Comparison of ENCODE assay signal across 24 cellular contexts in the genomic region with DNA sequence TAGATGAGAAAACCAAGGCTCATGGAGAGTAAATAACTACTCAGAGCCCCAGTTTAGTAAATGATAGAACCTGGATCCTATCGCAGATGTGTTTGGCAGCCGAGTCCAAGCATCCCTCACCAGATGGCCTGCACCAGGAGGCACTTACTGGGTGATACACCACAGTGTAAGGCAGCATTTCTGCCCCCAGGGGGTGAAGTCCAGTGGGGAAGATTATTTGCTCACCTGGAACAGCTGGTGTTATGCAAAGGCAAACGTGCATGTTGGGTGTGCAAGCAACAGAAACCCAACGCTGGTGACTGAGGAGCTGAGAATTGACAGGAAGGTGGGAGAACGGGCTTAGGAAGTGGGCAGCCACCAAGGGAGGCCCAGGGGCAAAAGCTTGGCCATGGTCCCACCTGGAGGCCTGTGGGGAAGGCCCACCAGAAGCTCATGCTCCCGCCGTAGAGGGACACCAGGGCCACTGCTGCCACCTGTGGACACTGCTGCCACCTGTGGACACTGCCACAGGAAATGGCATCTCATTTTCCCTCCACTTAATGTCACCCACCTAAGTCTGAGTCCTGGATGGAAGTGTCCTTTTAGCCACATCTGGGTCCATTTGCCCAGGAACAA.
DNase-seq lines count a peak whose midpoint lies in the region; ATAC-seq, FAIRE-seq and TF ChIP-seq lines count a peak whose summit lies in the region.
"Had no signal": no experiment of that assay in that cellular context is flagged by ENCODE, and none has a peak within 500 bp of the region (broad histone marks: within the 10 kb centered on the region; RNA-seq: fewer than 3 reads in every experiment).

No MANE protein-coding gene starts in this region.

- H3K27ac Mint-ChIP-seq in chondrocyte (ENCODE audit: unreplicated experiment): no peak overlapping the region
- H3K27ac Mint-ChIP-seq: CD4-positive, CD25-positive, alpha-beta regulatory T cell had no signal

- no peaks in the 10 kb centered on the region for H3K27me3 ChIP-seq in smooth muscle cell (ENCODE audit: low read depth)
- H3K27me3 ChIP-seq: adrenal gland, cardiac muscle cell, dorsolateral prefrontal cortex had no signal

- FAIRE-seq in urothelium cell line (lab: Jason Lieb, UNC): peak; percentile 50

- H3K27me3 Mint-ChIP-seq in chondrocyte (ENCODE audit: low read depth): peaks cover 18% of the 10 kb centered on the region
- H3K27me3 Mint-ChIP-seq: CD4-positive, CD25-positive, alpha-beta regulatory T cell had no signal

- H3K4me1 Mint-ChIP-seq in chondrocyte (ENCODE audit: low read depth): peaks cover 5% of the 10 kb centered on the region
- H3K4me1 Mint-ChIP-seq: CD4-positive, CD25-positive, alpha-beta regulatory T cell; neural crest cell had no signal

- no peak overlapping the region for H3K4me2 ChIP-seq in smooth muscle cell

- no peaks in the 10 kb centered on the region for H3K4me1 ChIP-seq in smooth muscle cell (ENCODE audit: low read depth)
- H3K4me1 ChIP-seq: adrenal gland, psoas muscle had no signal

- TF ChIP-seq CTCF in chondrocyte (IDR thresholded peaks at IDR 0.05): peak; percentile 7
- no peak for TF ChIP-seq CTCF in smooth muscle cell (IDR thresholded peaks at IDR 0.05; ENCODE audit: borderline replicate concordance, insufficient read depth, poor library complexity, severe bottlenecking)

- no peak overlapping the region for H3K27ac ChIP-seq in smooth muscle cell (ENCODE audit: low read depth)
- H3K27ac ChIP-seq: adrenal gland, cardiac muscle cell, psoas muscle had no signal

- H3K9ac ChIP-seq in smooth muscle cell (ENCODE audit: low read depth): no peak overlapping the region

- H4K20me1 ChIP-seq in smooth muscle cell (ENCODE audit: low read depth): no peaks in the 10 kb centered on the region

- H3F3A ChIP-seq in smooth muscle cell (ENCODE audit: low read depth): no peaks in the 10 kb centered on the region

- peaks cover 2% of the 10 kb centered on the region for H3K36me3 Mint-ChIP-seq in chondrocyte (ENCODE audit: low read depth)
- H3K36me3 Mint-ChIP-seq: CD4-positive, CD25-positive, alpha-beta regulatory T cell had no signal

- 92% methylated on average over 7 of the region's 7 CpGs for whole genome bisulfite sequencing in smooth muscle cell (ENCODE audit: low lambda C conversion rate)

- H3K79me2 ChIP-seq in smooth muscle cell (ENCODE audit: low read depth): no peaks in the 10 kb centered on the region

- H2AFZ ChIP-seq in smooth muscle cell (ENCODE audit: low read depth): no peak overlapping the region

- no peak overlapping the region for H3K4me3 Mint-ChIP-seq in chondrocyte (ENCODE audit: unreplicated experiment)
- H3K4me3 Mint-ChIP-seq: CD4-positive, CD25-positive, alpha-beta regulatory T cell; neural crest cell had no signal

- no peaks in the 10 kb centered on the region for H3K36me3 ChIP-seq in smooth muscle cell (ENCODE audit: low read depth)
- H3K36me3 ChIP-seq: adrenal gland, cardiac muscle cell had no signal

- intact Hi-C loops in sciatic nerve (cut with DNase I): no loop called here

- DNase-seq in SHP77 (lab: John Stamatoyannopoulos, UW) (peak; percentile 28 to 29), SHP77 treated with DMSO at 0.1 percent for 48 hours (lab: John Stamatoyannopoulos, UW) (no peak), NCI-H2081 treated with DMSO at 0.1 percent for 48 hours (lab: John Stamatoyannopoulos, UW) (peak; percentile 46), chondrocyte (ENCODE audit: low spot score) (no peak), urothelium cell line (ENCODE audit: low spot score) (no peak), sciatic nerve (ENCODE audit: low spot score) (no peak), smooth muscle cell (lab: John Stamatoyannopoulos, UW; ENCODE audit: unreplicated experiment) (no peak)
- DNase-seq: activated CD4-positive, alpha-beta T cell treated with anti-CD3 and anti-CD28 coated beads, Interleukin-2, amount 50 U/mL, for 4 hours; activated gamma-delta T cell; adrenal gland; CD4-positive, CD25-positive, alpha-beta regulatory T cell; foreskin melanocyte; KBM-7; midbrain; NCI-H1048; NCI-H2227 treated with DMSO at 0.1 percent for 48 hours; psoas muscle; stimulated activated CD8-positive, alpha-beta memory T cell treated with anti-CD3 and anti-CD28 coated beads, Interleukin-4, amount 100 ng/mL, for 48 hours; substantia nigra; T-helper 1 cell had no signal

- no peaks in the 10 kb centered on the region for H3K9me3 ChIP-seq in smooth muscle cell (replicated peaks; ENCODE audit: low read depth)
- H3K9me3 ChIP-seq: adrenal gland, psoas muscle had no signal

- peaks cover 9% of the 10 kb centered on the region for H3K9me3 Mint-ChIP-seq in chondrocyte (ENCODE audit: low read depth)
- H3K9me3 Mint-ChIP-seq: neural crest cell had no signal

- no peak overlapping the region for H3K4me3 ChIP-seq in smooth muscle cell
- H3K4me3 ChIP-seq: adrenal gland, cardiac muscle cell, dorsolateral prefrontal cortex, psoas muscle had no signal

- ATAC-seq in sciatic nerve: no peak
- no peak for ATAC-seq in HG03469 (IDR thresholded peaks at IDR 0.05; ENCODE audit: unreplicated experiment)

Comparison
In these comparisons a context has a peak if more than half of its experiments do, and no peak if none do; other contexts are left out.
1. DNase-seq: peak in SHP77 (2 of 2) and NCI-H2081 treated with DMSO at 0.1 percent for 48 hours (single experiment); none in SHP77 treated with DMSO at 0.1 percent for 48 hours (single experiment), chondrocyte (single experiment), urothelium cell line (single experiment), sciatic nerve (single experiment) and smooth muscle cell (single experiment).